ENCODE assay signal across 16 cellular contexts in the genomic region with DNA sequence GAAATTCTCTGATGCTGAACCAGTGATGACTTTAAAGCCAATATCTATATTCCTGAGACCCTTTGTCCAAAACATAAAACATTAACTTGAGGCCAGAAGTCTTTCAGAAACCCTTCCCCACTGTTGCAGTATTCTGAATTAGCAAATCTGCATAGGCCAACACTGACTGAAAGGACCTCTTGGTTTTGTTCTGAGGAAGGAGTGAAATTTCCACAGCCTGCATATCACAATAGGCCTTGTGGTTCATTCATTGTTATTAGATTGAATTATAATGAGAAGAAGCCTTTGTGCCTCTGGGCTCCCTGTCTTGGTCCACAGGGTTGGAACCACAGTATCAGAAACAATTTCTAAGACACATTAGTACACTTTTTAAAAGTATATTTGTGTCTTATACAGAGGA.
DNase-seq lines count a peak whose midpoint lies in the region; ATAC-seq, FAIRE-seq and TF ChIP-seq lines count a peak whose summit lies in the region.
"Had no signal": no experiment of that assay in that cellular context is flagged by ENCODE, and none has a peak within 500 bp of the region (broad histone marks: within the 10 kb centered on the region; RNA-seq: fewer than 3 reads in every experiment).

No MANE protein-coding gene starts in this region.

- no peak overlapping the region for H3K9ac ChIP-seq in K562 (ENCODE audit: insufficient read depth in 1 of 2, low read depth in 2 of 2, low read length in 2 of 2)
- no peak overlapping the region for H3K9ac ChIP-seq in iPS-20b (ENCODE audit: low read depth, low read length)

- intact Hi-C loops in CD4-positive, alpha-beta T cell (cut with DNase I, micrococcal nuclease): loop anchor here in 1 of 2 experiments (2.0 kb wide), 1 partner anchor 14 kb away; no protein-coding TSS in a partner anchor
- intact Hi-C loops in K562 (cut with micrococcal nuclease): no loop called here
- intact Hi-C loops in sigmoid colon (cut with DNase I): no loop called here
- intact Hi-C loops in vagina (cut with DNase I): no loop called here

- no peak overlapping the region for H3K4me2 ChIP-seq in K562 (ENCODE audit: insufficient read depth, low read length)

- H3K9me3 Mint-ChIP-seq in CD4-positive, alpha-beta T cell: no peaks in the 10 kb centered on the region

- peaks cover 38% of the 10 kb centered on the region for H3K36me3 Mint-ChIP-seq in CD4-positive, alpha-beta T cell (ENCODE audit: low read depth)

- no peak for ATAC-seq in CD4-positive, alpha-beta T cell (ENCODE audit: poor library complexity)
- no peak for ATAC-seq in K562
- ATAC-seq: GM12878 had no signal

- H3K27me3 Mint-ChIP-seq in CD4-positive, alpha-beta T cell: no peaks in the 10 kb centered on the region

- POLR2A ChIA-PET in CD4-positive, alpha-beta T cell (lab: Charles Lee): interaction anchor here (1.1 kb wide), 1 partner anchor 25 kb away, joined by 4 read pairs; no protein-coding TSS in a partner anchor
- POLR2A ChIA-PET in K562 (lab: Yijun Ruan, JAX): no interaction called here

- H3K27ac Mint-ChIP-seq in CD4-positive, alpha-beta T cell: peak overlapping the region; percentile 33

- TF ChIP-seq POLR2A in K562 (conservative IDR thresholded peaks at IDR 0.05): no peak
- no peak for TF ChIP-seq POLR2A in sigmoid colon (IDR thresholded peaks at IDR 0.05)
- no peak for TF ChIP-seq POLR2A in vagina (IDR thresholded peaks at IDR 0.05)

- H3K4me1 ChIP-seq in K562 (replicated peaks in 1 of 2; ENCODE audit: control insufficient read depth in 2 of 2, insufficient read depth in 2 of 2, low read length in 2 of 2) (peaks cover 0 to 10% of the 10 kb centered on the region in 2 experiments; a peak in 3 of 5 replicates), iPS-20b (ENCODE audit: insufficient read depth, low read length) (peaks cover 32% of the 10 kb centered on the region), neutrophil (ENCODE audit: control insufficient read depth in 1 of 2, insufficient read depth in 1 of 2, low read depth in 1 of 2, low read length in 1 of 2) (peaks cover 41 to 57% of the 10 kb centered on the region in 2 experiments), sigmoid colon (peaks cover 0 to 69% (median 51%) of the 10 kb centered on the region in 4 donors), vagina (peaks cover 48% of the 10 kb centered on the region)

- H3K4me3 Mint-ChIP-seq in CD4-positive, alpha-beta T cell: no peak overlapping the region

- no peaks in the 10 kb centered on the region for H4K20me1 ChIP-seq in K562 (replicated peaks; ENCODE audit: control insufficient read depth, insufficient read depth, low read length)

- H3K36me3 ChIP-seq in K562 (ENCODE audit: control insufficient read depth, insufficient read depth, low read length) (peaks cover 4% of the 10 kb centered on the region; the same call in 1 of the 3 replicates), iPS-20b (ENCODE audit: insufficient read depth, low read depth, low read length) (no peaks in the 10 kb centered on the region), neutrophil (no peaks in the 10 kb centered on the region), sigmoid colon (no peaks in the 10 kb centered on the region), vagina (no peaks in the 10 kb centered on the region)
- H3K36me3 ChIP-seq: Peyer's patch had no signal

- H3K9me3 ChIP-seq in CD4-positive, alpha-beta T cell (ENCODE audit: control insufficient read depth, low read length): no peaks in the 10 kb centered on the region
- H3K9me3 ChIP-seq in K562 (replicated peaks; ENCODE audit: control insufficient read depth, insufficient read depth, low read depth, low read length) (peaks cover 3% of the 10 kb centered on the region; the same call in 1 of the 2 replicates), iPS-20b (ENCODE audit: insufficient read depth, low read depth, low read length) (no peaks in the 10 kb centered on the region), neutrophil (no peaks in the 10 kb centered on the region), sigmoid colon (no peaks in the 10 kb centered on the region), vagina (no peaks in the 10 kb centered on the region)
- H3K9me3 ChIP-seq: Peyer's patch had no signal

- H3K79me2 ChIP-seq in K562 (ENCODE audit: control insufficient read depth, insufficient read depth, low read length): peaks cover 90% of the 10 kb centered on the region

- peaks cover 71% of the 10 kb centered on the region for H3K4me1 Mint-ChIP-seq in CD4-positive, alpha-beta T cell (ENCODE audit: low read depth)

- H3K27me3 ChIP-seq in CD4-positive, alpha-beta T cell (ENCODE audit: control insufficient read depth, insufficient read depth, low read length): no peaks in the 10 kb centered on the region
- H3K27me3 ChIP-seq in K562 (ENCODE audit: control insufficient read depth in 2 of 2, insufficient read depth in 2 of 2, low read length in 2 of 2): no peaks in the 10 kb centered on the region
- H3K27me3 ChIP-seq in iPS-20b (ENCODE audit: insufficient read depth, low read length): no peaks in the 10 kb centered on the region
- H3K27me3 ChIP-seq in neutrophil: no peaks in the 10 kb centered on the region
- H3K27me3 ChIP-seq in sigmoid colon: no peaks in the 10 kb centered on the region
- H3K27me3 ChIP-seq in vagina: no peaks in the 10 kb centered on the region
- H3K27me3 ChIP-seq: Peyer's patch had no signal

- H3K9me1 ChIP-seq in K562 (ENCODE audit: control insufficient read depth, insufficient read depth, low read length): peaks cover under 1% of the 10 kb centered on the region

- no peak overlapping the region for H3K4me3 ChIP-seq in K562
- peak overlapping the region; percentile 32; the same call in 1 of the 2 replicates for H3K4me3 ChIP-seq in iPS-20b (ENCODE audit: low read length)
- no peak overlapping the region for H3K4me3 ChIP-seq in neutrophil (ENCODE audit: low read depth in 1 of 2, low read length in 1 of 2)
- H3K4me3 ChIP-seq in sigmoid colon: no peak overlapping the region
- no peak overlapping the region for H3K4me3 ChIP-seq in vagina
- H3K4me3 ChIP-seq: GM12878, Peyer's patch had no signal

- TF ChIP-seq RAD21 in K562 (CRISPR knock-in tag; conservative IDR thresholded peaks at IDR 0.05 in 1 of 2, IDR thresholded peaks at IDR 0.05 in 1 of 2): no peak

- no peak for TF ChIP-seq CTCF in CD4-positive, alpha-beta T cell (IDR thresholded peaks at IDR 0.05)
- TF ChIP-seq CTCF in K562 (IDR thresholded peaks at IDR 0.05 in 2 of 3, conservative IDR thresholded peaks at IDR 0.05 in 1 of 3; ENCODE audit: insufficient read depth in 2 of 3, low read depth in 1 of 3, low read length in 3 of 3) (no peak), neutrophil (IDR thresholded peaks at IDR 0.05) (no peak), sigmoid colon (IDR thresholded peaks at IDR 0.05) (no peak), vagina (IDR thresholded peaks at IDR 0.05) (no peak)

- no peak overlapping the region for H3K27ac ChIP-seq in CD4-positive, alpha-beta T cell (ENCODE audit: low read depth, low read length)
- no peak overlapping the region for H3K27ac ChIP-seq in K562 (ENCODE audit: extremely low read depth, low read depth, low read length)
- H3K27ac ChIP-seq in iPS-20b (ENCODE audit: low read length): no peak overlapping the region
- peak overlapping the region; percentile 71 for H3K27ac ChIP-seq in neutrophil
- peak overlapping the region in 1 of 4 donors; percentile 91 for H3K27ac ChIP-seq in sigmoid colon
- H3K27ac ChIP-seq in vagina: no peak overlapping the region
- H3K27ac ChIP-seq: C4-2B, Peyer's patch had no signal

- FAIRE-seq in K562 (lab: Jason Lieb, UNC) (peak; percentile 46), GM19239 (lab: Jason Lieb, UNC) (no peak)
- FAIRE-seq: A204.1, GM12878 had no signal

- TF ChIP-seq EP300 in K562 (IDR thresholded peaks at IDR 0.05; ENCODE audit: low read length) (no peak), sigmoid colon (IDR thresholded peaks at IDR 0.05) (no peak)

- no peak overlapping the region for H2AFZ ChIP-seq in K562 (ENCODE audit: low read depth, low read length)

- CTCF ChIA-PET in CD4-positive, alpha-beta T cell (lab: Charles Lee): no interaction called here
- CTCF ChIA-PET in K562 (lab: Yijun Ruan, JAX; ENCODE audit: low intra/inter-chr PET ratio): no interaction called here

- no TSS peak for BruUV-seq in K562 (replicated peaks; lab: Mats Ljungman, UMichigan)

- in situ Hi-C loops in K562 (cut with MboI): no loop called here

- no peak for DNase-seq in CD4-positive, alpha-beta T cell
- DNase-seq in K562 (ENCODE audit: extremely low read depth in 1 of 4, low spot score in 3 of 4) (no peak), sigmoid colon (no peak), GM19239 (ENCODE audit: insufficient read length, low spot score) (no peak), kidney glomerular epithelial cell (lab: John Stamatoyannopoulos, UW) (no peak), vagina (ENCODE audit: extremely low spot score in 2 of 2) (no peak)
- DNase-seq: NCI-H1417 treated with DMSO at 0.1 percent for 48 hours, NCI-H2029, NCI-H510A treated with DMSO at 0.1 percent for 48 hours, Peyer's patch, Right ventricle myocardium superior had no signal

TF ChIP-seq in K562, 482 proteins besides CTCF, POLR2A, EP300 and RAD21:
- TF ChIP-seq MTA2 (IDR thresholded peaks at IDR 0.05; ENCODE audit: low read depth) (no peak), ZKSCAN1 (IDR thresholded peaks at IDR 0.05; ENCODE audit: low read depth, low read length) (no peak), ETV5 (CRISPR knock-in tag; IDR thresholded peaks at IDR 0.05; ENCODE audit: low read depth) (no peak)
- TF ChIP-seq, protein P1, sequence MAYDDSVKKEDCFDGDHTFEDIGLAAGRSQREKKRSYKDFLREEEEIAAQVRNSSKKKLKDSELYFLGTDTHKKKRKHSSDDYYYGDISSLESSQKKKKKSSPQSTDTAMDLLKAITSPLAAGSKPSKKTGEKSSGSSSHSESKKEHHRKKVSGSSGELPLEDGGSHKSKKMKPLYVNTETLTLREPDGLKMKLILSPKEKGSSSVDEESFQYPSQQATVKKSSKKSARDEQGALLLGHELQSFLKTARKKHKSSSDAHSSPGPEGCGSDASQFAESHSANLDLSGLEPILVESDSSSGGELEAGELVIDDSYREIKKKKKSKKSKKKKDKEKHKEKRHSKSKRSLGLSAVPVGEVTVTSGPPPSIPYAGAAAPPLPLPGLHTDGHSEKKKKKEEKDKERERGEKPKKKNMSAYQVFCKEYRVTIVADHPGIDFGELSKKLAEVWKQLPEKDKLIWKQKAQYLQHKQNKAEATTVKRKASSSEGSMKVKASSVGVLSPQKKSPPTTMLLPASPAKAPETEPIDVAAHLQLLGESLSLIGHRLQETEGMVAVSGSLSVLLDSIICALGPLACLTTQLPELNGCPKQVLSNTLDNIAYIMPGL (CRISPR knock-in tag; IDR thresholded peaks at IDR 0.05): no peak
TF ChIP-seq in K562: peak in this region for 0.
